In genomic region chr6:43600595-43600994, GRCh38 we compare ENCODE assay signal across 20 cellular contexts. TPM values are rescaled to one million over a fixed set of nuclear protein-coding genes. Genes with fewer than 3 reads are reported as not detected.
A peak's percentile ranks its signal among the peaks of the same experiment; 100 is the strongest.
DNase-seq lines count a peak whose midpoint lies in the region; ATAC-seq and TF ChIP-seq lines count a peak whose summit lies in the region.
"Had no signal": no experiment of that assay in that cellular context is flagged by ENCODE, and none has a peak within 500 bp of the region (broad histone marks: within the 10 kb centered on the region; RNA-seq: fewer than 3 reads in every experiment).

No MANE protein-coding gene starts in this region.

- H3K9me3 Mint-ChIP-seq in MCF 10A (ENCODE audit: unreplicated experiment) (no peaks in the 10 kb centered on the region), HFFc6 (no peaks in the 10 kb centered on the region)
- no peaks in the 10 kb centered on the region for H3K9me3 Mint-ChIP-seq in CD8-positive, alpha-beta T cell
- H3K9me3 Mint-ChIP-seq: CD8-positive, alpha-beta memory T cell; GM23338; H9 had no signal

- in situ Hi-C loops in mammary epithelial cell (cut with MboI; ENCODE audit: low sequenced_read_pairs in 2 of 2): no loop called here

- H3K36me3 Mint-ChIP-seq in MCF 10A (ENCODE audit: insufficient read depth, unreplicated experiment): peaks cover 91% of the 10 kb centered on the region
- peaks cover 29% of the 10 kb centered on the region for H3K36me3 Mint-ChIP-seq in HFFc6 (ENCODE audit: low read depth)
- peaks cover 2% of the 10 kb centered on the region for H3K36me3 Mint-ChIP-seq in T-helper 17 cell (ENCODE audit: low read depth)
- H3K36me3 Mint-ChIP-seq in CD8-positive, alpha-beta T cell: peaks cover 57% of the 10 kb centered on the region

- H3K27me3 Mint-ChIP-seq in MCF 10A (ENCODE audit: insufficient read depth, unreplicated experiment) (no peaks in the 10 kb centered on the region), HFFc6 (ENCODE audit: insufficient read depth) (no peaks in the 10 kb centered on the region), T-helper 17 cell (no peaks in the 10 kb centered on the region)
- no peaks in the 10 kb centered on the region for H3K27me3 Mint-ChIP-seq in CD8-positive, alpha-beta T cell (ENCODE audit: low read depth)
- H3K27me3 Mint-ChIP-seq: CD8-positive, alpha-beta memory T cell had no signal

- no peaks in the 10 kb centered on the region for H3K9me3 ChIP-seq in mammary epithelial cell (replicated peaks; ENCODE audit: insufficient read depth, low read length)
- H3K9me3 ChIP-seq in T-helper 17 cell (ENCODE audit: control insufficient read depth, low read length, poor library complexity, severe bottlenecking): no peaks in the 10 kb centered on the region
- H3K9me3 ChIP-seq in CD8-positive, alpha-beta T cell (ENCODE audit: low read length): no peaks in the 10 kb centered on the region

- H3K36me3 ChIP-seq in mammary epithelial cell (ENCODE audit: insufficient read depth, low read length): peaks cover 41% of the 10 kb centered on the region
- peaks cover 22% of the 10 kb centered on the region for H3K36me3 ChIP-seq in CD8-positive, alpha-beta T cell (ENCODE audit: insufficient read depth, low read length)

- BruUV-seq in MCF 10A (replicated peaks; lab: Mats Ljungman, UMichigan) (no TSS peak), mammary epithelial cell (replicated peaks; lab: Mats Ljungman, UMichigan) (no TSS peak)

- peaks cover 4% of the 10 kb centered on the region for H4K20me1 ChIP-seq in mammary epithelial cell (ENCODE audit: insufficient read depth, low read length)

- dilution Hi-C loops in mammary epithelial cell (cut with HindIII; ENCODE audit: low sequenced_read_pairs): no loop called here

- H3K4me3 ChIP-seq in mammary epithelial cell (replicated peaks in 1 of 3; ENCODE audit: insufficient read depth in 1 of 3, low read depth in 2 of 3, low read length in 3 of 3) (no peak overlapping the region), fibroblast of mammary gland (ENCODE audit: control insufficient read depth, low read depth, low read length) (no peak overlapping the region)
- no peak overlapping the region for H3K4me3 ChIP-seq in CD8-positive, alpha-beta T cell (ENCODE audit: low read depth, low read length)
- H3K4me3 ChIP-seq: GM12878, GM23338 had no signal

- no peak overlapping the region for H3K4me3 Mint-ChIP-seq in MCF 10A (ENCODE audit: unreplicated experiment)
- H3K4me3 Mint-ChIP-seq in HFFc6: no peak overlapping the region
- H3K4me3 Mint-ChIP-seq in T-helper 17 cell: no peak overlapping the region
- no peak overlapping the region for H3K4me3 Mint-ChIP-seq in CD8-positive, alpha-beta T cell
- H3K4me3 Mint-ChIP-seq: CD8-positive, alpha-beta memory T cell; GM23338; H9 had no signal

- no peak for ATAC-seq in T-helper 17 cell
- ATAC-seq in CD8-positive, alpha-beta T cell: no peak
- ATAC-seq in HG03460 (IDR thresholded peaks at IDR 0.05; ENCODE audit: unreplicated experiment): no peak
- ATAC-seq: GM12878, GM23338, HCT116 had no signal

- peaks cover 17% of the 10 kb centered on the region for H3K4me1 Mint-ChIP-seq in MCF 10A (ENCODE audit: insufficient read depth, unreplicated experiment)
- peaks cover 12% of the 10 kb centered on the region for H3K4me1 Mint-ChIP-seq in HFFc6 (ENCODE audit: low read depth)
- peaks cover 8% of the 10 kb centered on the region for H3K4me1 Mint-ChIP-seq in T-helper 17 cell
- H3K4me1 Mint-ChIP-seq in CD8-positive, alpha-beta T cell (ENCODE audit: low read depth): no peaks in the 10 kb centered on the region
- H3K4me1 Mint-ChIP-seq: CD8-positive, alpha-beta memory T cell; GM23338; H9 had no signal

- H3K27me3 ChIP-seq in mammary epithelial cell (ENCODE audit: insufficient read depth, low read length): no peaks in the 10 kb centered on the region
- H3K27me3 ChIP-seq in CD8-positive, alpha-beta T cell (ENCODE audit: insufficient read depth, low read length): no peaks in the 10 kb centered on the region

- H3K27ac Mint-ChIP-seq in MCF 10A (ENCODE audit: low read depth, unreplicated experiment) (peak overlapping the region; percentile 25), HFFc6 (0 out of 2 replicates have a peak overlapping the region, but pooled peaks have one; percentile 9), T-helper 17 cell (peak overlapping the region; percentile 29)
- H3K27ac Mint-ChIP-seq in CD8-positive, alpha-beta T cell: no peak overlapping the region
- H3K27ac Mint-ChIP-seq: GM23338, H9 had no signal

- H3K9ac ChIP-seq in mammary epithelial cell (ENCODE audit: insufficient read depth, low read length): no peak overlapping the region

- H3K79me2 ChIP-seq in mammary epithelial cell (ENCODE audit: insufficient read depth, low read length): peaks cover 13% of the 10 kb centered on the region

- H3K27ac ChIP-seq in mammary epithelial cell (ENCODE audit: insufficient read depth, low read depth, low read length): no peak overlapping the region
- H3K27ac ChIP-seq in CD8-positive, alpha-beta T cell (ENCODE audit: low read depth, low read length): no peak overlapping the region

- intact Hi-C loops in MCF 10A (cut with micrococcal nuclease) (no loop called here), mammary epithelial cell (cut with micrococcal nuclease) (no loop called here)
- intact Hi-C loops in CD8-positive, alpha-beta T cell (cut with DNase I, micrococcal nuclease): no loop called here

- H2AFZ ChIP-seq in mammary epithelial cell (ENCODE audit: low read depth, low read length): no peak overlapping the region
- H2AFZ ChIP-seq: GM23338 had no signal

- CTCF ChIA-PET in MCF 10A (lab: Yijun Ruan, JAX): interaction anchor here (6.7 kb wide), 1 partner anchor 8 kb away, joined by 37 read pairs; no protein-coding TSS in a partner anchor
- CTCF ChIA-PET in mammary epithelial cell (lab: Charles Lee; ENCODE audit: low non-redundant PET): no interaction called here
- CTCF ChIA-PET in CD8-positive, alpha-beta T cell (lab: Charles Lee): interaction anchor here (0.6 to 0.9 kb wide), 2 partner anchors 8 to 10 kb away, joined by 3 to 4 read pairs; no protein-coding TSS in a partner anchor

- POLR2A ChIA-PET in MCF 10A (lab: Yijun Ruan, JAX): interaction anchor here (0.6 kb wide), 1 partner anchor 475 kb away, joined by 6 read pairs; no protein-coding TSS in a partner anchor
- POLR2A ChIA-PET in CD8-positive, alpha-beta T cell (lab: Charles Lee): no interaction called here

- TF ChIP-seq CTCF in MCF 10A (IDR thresholded peaks at IDR 0.05; ENCODE audit: unreplicated experiment) (no peak), mammary epithelial cell (conservative IDR thresholded peaks at IDR 0.05 in 1 of 2, IDR thresholded peaks at IDR 0.05 in 1 of 2; ENCODE audit: extremely low read depth in 1 of 2, insufficient read depth in 1 of 2, low read depth in 1 of 2, low read length in 2 of 2) (no peak), HFFc6 (IDR thresholded peaks at IDR 0.05) (no peak), fibroblast of mammary gland (conservative IDR thresholded peaks at IDR 0.05; ENCODE audit: control insufficient read depth, insufficient read depth, low read depth, low read length) (no peak)
- TF ChIP-seq CTCF in CD8-positive, alpha-beta T cell (IDR thresholded peaks at IDR 0.05): no peak

- DNase-seq in MCF 10A (ENCODE audit: unreplicated experiment): no peak
- DNase-seq in mammary epithelial cell: no peak
- DNase-seq in HFFc6: no peak
- no peak for DNase-seq in T-helper 17 cell
- DNase-seq in fibroblast of mammary gland (ENCODE audit: low read depth): peak; percentile 10
- no peak for DNase-seq in CD8-positive, alpha-beta T cell
- no peak for DNase-seq in NCI-H1417 treated with DMSO at 0.1 percent for 48 hours (lab: John Stamatoyannopoulos, UW)
- DNase-seq: C1 segment of cervical spinal cord; CD8-positive, alpha-beta memory T cell; DMS 273 treated with DMSO at 0.1 percent for 48 hours; DMS79; EL; GDM1; H9 had no signal

- no peak overlapping the region for H3K4me2 ChIP-seq in mammary epithelial cell (ENCODE audit: insufficient read depth, low read depth, low read length)
- H3K4me2 ChIP-seq: GM23338 had no signal

- 95% methylated on average over 2 of the region's 2 CpGs for WGBS in mammary epithelial cell (ENCODE audit: low coverage, missing lambda C conversion rate)

- peaks cover 11% of the 10 kb centered on the region for H3K4me1 ChIP-seq in mammary epithelial cell (ENCODE audit: insufficient read depth, low read length)
- H3K4me1 ChIP-seq in CD8-positive, alpha-beta T cell (ENCODE audit: insufficient read depth, low read length): no peaks in the 10 kb centered on the region

RNA-seq across cellular contexts. Expression of gene POLH, which starts 24.6 kb away (rescaled TPM):
- total RNA-seq in MCF 10A (2022) (34.5 and 36.7 TPM in 2 replicates), mammary epithelial cell (10 to 100 TPM; 46.8 TPM), T-helper 17 cell (10 to 100 TPM; 13.0 to 13.3 TPM)
- 28.1 TPM for polyA plus RNA-seq in mammary epithelial cell
- polyA minus RNA-seq in mammary epithelial cell: 127 TPM
- total RNA-seq in HFFc6 (2021; fragmentation: NEBNext Ultra II Directional; extraction: Animal tissue kit (Norgen Biotek cat#: 25700)): 10 to 100 TPM; 31.4 to 39.8 (median 37.3) TPM
- total RNA-seq in CD8-positive, alpha-beta T cell: 1 to 10 TPM; 3.4 to 3.7 TPM

RNA-seq across cellular contexts. Expression of gene XPO5, which starts 24.8 kb away (rescaled TPM):
- 92.0 and 98.6 TPM in 2 replicates for total RNA-seq in MCF 10A (2022)
- total RNA-seq in mammary epithelial cell: 10 to 100 TPM; 44.2 to 69.0 TPM
- 46.8 TPM for polyA plus RNA-seq in mammary epithelial cell
- 65.5 TPM for polyA minus RNA-seq in mammary epithelial cell
- total RNA-seq in HFFc6 (2021; fragmentation: NEBNext Ultra II Directional; extraction: Animal tissue kit (Norgen Biotek cat#: 25700)): 10 to 100 TPM; 30.5 to 41.1 (median 35.6) TPM
- total RNA-seq in T-helper 17 cell: 10 to 100 TPM; 38.3 to 48.6 TPM
- total RNA-seq in CD8-positive, alpha-beta T cell: 10 to 100 TPM; 29.6 to 39.9 TPM

RNA-seq across cellular contexts. Expression of gene GTPBP2, which starts 28.5 kb away (rescaled TPM):
- 277 and 311 TPM in 2 replicates for total RNA-seq in MCF 10A (2022)
- total RNA-seq in mammary epithelial cell: 100 to 1,000 TPM in 1 of 2 donors, 10 to 100 TPM in 1; 46.5 to 130 TPM
- polyA plus RNA-seq in mammary epithelial cell: 49.5 TPM
- 46.9 TPM for polyA minus RNA-seq in mammary epithelial cell
- total RNA-seq in HFFc6 (2021; fragmentation: NEBNext Ultra II Directional; extraction: Animal tissue kit (Norgen Biotek cat#: 25700)): 10 to 100 TPM; 35.6 to 47.7 (median 41.0) TPM
- total RNA-seq in T-helper 17 cell: 10 to 100 TPM; 49.3 to 65.3 TPM
- 10 to 100 TPM; 24.6 to 26.1 TPM for total RNA-seq in CD8-positive, alpha-beta T cell

RNA-seq across cellular contexts. Expression of gene MAD2L1BP, which starts 35.0 kb away (rescaled TPM):
- 21.2 and 21.6 TPM in 2 replicates for total RNA-seq in MCF 10A (2022)
- total RNA-seq in mammary epithelial cell: 10 to 100 TPM; 21.5 to 24.7 TPM
- 58.0 TPM for polyA plus RNA-seq in mammary epithelial cell
- polyA minus RNA-seq in mammary epithelial cell: 25.1 TPM
- 10 to 100 TPM; 23.6 to 26.7 (median 26.4) TPM for total RNA-seq in HFFc6 (2021; fragmentation: NEBNext Ultra II Directional; extraction: Animal tissue kit (Norgen Biotek cat#: 25700))
- total RNA-seq in T-helper 17 cell: 10 to 100 TPM; 17.1 to 30.5 TPM
- 10 to 100 TPM; 29.2 TPM for total RNA-seq in CD8-positive, alpha-beta T cell

RNA-seq across cellular contexts. Expression of gene RSPH9, which starts 44.2 kb away (rescaled TPM):
- total RNA-seq in MCF 10A (2022) (not detected in 2 replicates), mammary epithelial cell (under 1 TPM in 1 of 2 donors, not detected in 1; 0.50 TPM), T-helper 17 cell (under 1 TPM in 1 of 2 donors, not detected in 1; 0.29 TPM)
- not detected for polyA plus RNA-seq in mammary epithelial cell
- not detected for polyA minus RNA-seq in mammary epithelial cell
- total RNA-seq in HFFc6 (2021; fragmentation: NEBNext Ultra II Directional; extraction: Animal tissue kit (Norgen Biotek cat#: 25700)): under 1 TPM in 5 of 6 experiments, not detected in 1; 0.09 to 0.60 (median 0.30) TPM
- not detected for total RNA-seq in CD8-positive, alpha-beta T cell
- total RNA-seq: A172; CD8-positive, alpha-beta memory T cell; GM12878; H4 had no signal
